20 cellular contexts compared by ENCODE assay signal in the genomic region with DNA sequence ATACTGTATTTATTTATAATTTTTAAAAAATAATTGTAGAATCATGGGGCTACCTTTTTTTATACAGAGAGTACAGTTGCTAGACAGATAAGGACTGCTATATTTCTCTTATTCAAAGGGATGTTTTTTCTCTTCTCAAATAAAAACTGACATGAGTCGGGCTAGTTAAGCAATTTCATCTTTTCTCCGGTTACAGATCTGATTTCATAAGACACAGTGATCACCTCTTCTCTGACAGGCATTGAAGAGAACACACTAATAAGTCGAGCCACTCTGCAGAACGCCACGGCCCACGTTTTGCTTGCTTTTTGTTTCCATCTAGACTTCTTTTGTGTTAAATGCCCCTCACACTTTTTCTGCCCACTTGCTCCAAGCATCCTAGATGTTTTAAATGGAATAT.
A peak's percentile ranks its signal among the peaks of the same experiment; 100 is the strongest.
DNase-seq lines count a peak whose midpoint lies in the region; ATAC-seq and TF ChIP-seq lines count a peak whose summit lies in the region.
"Had no signal": no experiment of that assay in that cellular context is flagged by ENCODE, and none has a peak within 500 bp of the region (broad histone marks: within the 10 kb centered on the region; RNA-seq: fewer than 3 reads in every experiment).

No MANE protein-coding gene starts in this region.

- POLR2A ChIA-PET in SK-N-SH (lab: Yijun Ruan, JAX): interaction anchor here (1.0 kb wide), 1 partner anchor 10 kb away, joined by 4 read pairs; no protein-coding TSS in a partner anchor

- no peaks in the 10 kb centered on the region for H3K79me2 ChIP-seq in SK-N-SH (ENCODE audit: insufficient read depth)

- no peak for TF ChIP-seq RAD21 in SK-N-SH (IDR thresholded peaks at IDR 0.05; ENCODE audit: low read length)

- TF ChIP-seq POLR2A in NB4 (IDR thresholded peaks at IDR 0.05; ENCODE audit: extremely low read depth, insufficient read length): no peak

- ATAC-seq in GM18517 (IDR thresholded peaks at IDR 0.05; ENCODE audit: unreplicated experiment): no peak

- H3K27me3 ChIP-seq in SK-N-SH (ENCODE audit: insufficient read depth) (no peaks in the 10 kb centered on the region), skeletal muscle tissue (ENCODE audit: control insufficient read depth in 3 of 3, insufficient read depth in 3 of 3, low read length in 3 of 3) (no peaks in the 10 kb centered on the region)
- H3K27me3 ChIP-seq: Peyer's patch had no signal

- H3K9me2 ChIP-seq in SK-N-SH: no peaks in the 10 kb centered on the region

- no peak overlapping the region for H3K4me3 ChIP-seq in NB4 (ENCODE audit: low read depth, low read length)
- no peak overlapping the region for H3K4me3 ChIP-seq in SK-N-SH (ENCODE audit: low read depth in 2 of 2, low read length in 1 of 2)
- no peak overlapping the region for H3K4me3 ChIP-seq in skeletal muscle tissue (ENCODE audit: low read length in 3 of 3)
- H3K4me3 ChIP-seq: Peyer's patch had no signal

- H3K36me3 ChIP-seq in SK-N-SH (replicated peaks in 1 of 2; ENCODE audit: control insufficient read depth in 1 of 2, insufficient read depth in 2 of 2, low read length in 1 of 2) (no peaks in the 10 kb centered on the region), skeletal muscle tissue (ENCODE audit: control insufficient read depth in 3 of 3, insufficient read depth in 3 of 3, low read length in 3 of 3) (no peaks in the 10 kb centered on the region)
- H3K36me3 ChIP-seq: Peyer's patch had no signal

- H4K20me1 ChIP-seq in SK-N-SH (ENCODE audit: insufficient read depth): no peaks in the 10 kb centered on the region

- no peak for TF ChIP-seq EP300 in SK-N-SH (IDR thresholded peaks at IDR 0.05; ENCODE audit: borderline replicate concordance in 1 of 2, low read depth in 1 of 2, low read length in 1 of 2)

- peak overlapping the region; percentile 4; the same call in 1 of the 2 replicates for H2AFZ ChIP-seq in SK-N-SH (ENCODE audit: low read depth)

- no peak overlapping the region for H3K4me2 ChIP-seq in SK-N-SH

- CTCF ChIA-PET in SK-N-SH (lab: Yijun Ruan, JAX): interaction anchor here (2.2 kb wide), 1 partner anchor 9 kb away, joined by 8 read pairs; no protein-coding TSS in a partner anchor

- peaks cover 6% of the 10 kb centered on the region for H3F3A ChIP-seq in SK-N-SH (replicated peaks; ENCODE audit: insufficient read depth)

- DNase-seq in NB4 (ENCODE audit: low read depth): peak; percentile 34
- DNase-seq in SK-N-SH: no peak
- DNase-seq in iris pigment epithelial cell (ENCODE audit: low read depth): peak; percentile 42
- no peak for DNase-seq in cerebellar cortex (ENCODE audit: low spot score)
- no peak for DNase-seq in HPDE6-E6E7 (ENCODE audit: extremely low spot score)
- DNase-seq: CD4-positive, CD25-positive, alpha-beta regulatory T cell; EL; GF-D8; GOT3; HCEC 1CT; NCI-H1105; NCI-H146; NCI-H2029; NCI-H226; NCI-H510A treated with DMSO at 0.1 percent for 48 hours; NCI-H748 treated with DMSO at 0.1 percent for 48 hours; NK-92 treated with Interleukin-12 subunit alpha and Interleukin-12 subunit beta, amount 100 ng/mL, for 24 hours; Peyer's patch had no signal

- no peak for TF ChIP-seq CTCF in NB4 (IDR thresholded peaks at IDR 0.05; ENCODE audit: low read depth, low read length)
- no peak for TF ChIP-seq CTCF in SK-N-SH (IDR thresholded peaks at IDR 0.05)

- H3K9me3 ChIP-seq in SK-N-SH (no peaks in the 10 kb centered on the region), skeletal muscle tissue (ENCODE audit: control insufficient read depth in 3 of 3, low read length in 3 of 3) (no peaks in the 10 kb centered on the region)
- H3K9me3 ChIP-seq: Peyer's patch had no signal

- 44% methylated on average over 6 of the region's 6 CpGs for WGBS in SK-N-SH (ENCODE audit: low lambda C conversion rate)

- H3K4me1 ChIP-seq in SK-N-SH (ENCODE audit: control insufficient read depth in 1 of 2, insufficient read depth in 2 of 2, low read depth in 1 of 2, low read length in 1 of 2) (peaks cover 0 to 2% of the 10 kb centered on the region in 2 experiments; a peak in 1 of 4 replicates), skeletal muscle tissue (ENCODE audit: control insufficient read depth in 3 of 3, insufficient read depth in 3 of 3, low read length in 3 of 3) (peaks cover 3 to 8% (median 8%) of the 10 kb centered on the region in 3 donors)
- H3K4me1 ChIP-seq: Peyer's patch had no signal

- no peak overlapping the region for H3K27ac ChIP-seq in SK-N-SH (ENCODE audit: low read depth in 2 of 2, low read length in 1 of 2)
- peak overlapping the region; percentile 67 for H3K27ac ChIP-seq in skeletal muscle tissue (ENCODE audit: low read depth, low read length)
- H3K27ac ChIP-seq: Peyer's patch had no signal

- H3K9ac ChIP-seq in SK-N-SH: no peak overlapping the region
- H3K9ac ChIP-seq in skeletal muscle tissue (ENCODE audit: low read depth in 1 of 3, low read length in 3 of 3): peak overlapping the region; percentile 57 to 70 (median 61)

TF ChIP-seq in SK-N-SH, 30 proteins besides CTCF, POLR2A, EP300 and RAD21:
- no peak for TF ChIP-seq MXI1 (IDR thresholded peaks at IDR 0.05; ENCODE audit: low read depth, low read length)
- TF ChIP-seq, protein P1, sequence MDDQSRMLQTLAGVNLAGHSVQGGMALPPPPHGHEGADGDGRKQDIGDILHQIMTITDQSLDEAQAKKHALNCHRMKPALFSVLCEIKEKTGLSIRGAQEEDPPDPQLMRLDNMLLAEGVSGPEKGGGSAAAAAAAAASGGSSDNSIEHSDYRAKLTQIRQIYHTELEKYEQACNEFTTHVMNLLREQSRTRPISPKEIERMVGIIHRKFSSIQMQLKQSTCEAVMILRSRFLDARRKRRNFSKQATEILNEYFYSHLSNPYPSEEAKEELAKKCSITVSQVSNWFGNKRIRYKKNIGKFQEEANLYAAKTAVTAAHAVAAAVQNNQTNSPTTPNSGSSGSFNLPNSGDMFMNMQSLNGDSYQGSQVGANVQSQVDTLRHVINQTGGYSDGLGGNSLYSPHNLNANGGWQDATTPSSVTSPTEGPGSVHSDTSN (IDR thresholded peaks at IDR 0.05): peak; percentile 6; the same call in 1 of the 2 replicates
TF ChIP-seq in SK-N-SH: peak in this region for 1.

Comparison
In these comparisons a context has a peak if more than half of its experiments do, and no peak if none do; other contexts are left out.
1. DNase-seq: peak in NB4 (single experiment) and iris pigment epithelial cell (single experiment); none in SK-N-SH (single experiment), cerebellar cortex (single experiment) and HPDE6-E6E7 (single experiment).